Comparison of ENCODE assay signal across 10 cellular contexts in genomic region chr15:99076109-99076508, GRCh38. TPM values are rescaled to one million over a fixed set of nuclear protein-coding genes. Genes with fewer than 3 reads are reported as not detected.
DNase-seq lines count a peak whose midpoint lies in the region; ATAC-seq and TF ChIP-seq lines count a peak whose summit lies in the region.
"Had no signal": no experiment of that assay in that cellular context is flagged by ENCODE, and none has a peak within 500 bp of the region (broad histone marks: within the 10 kb centered on the region; RNA-seq: fewer than 3 reads in every experiment).

No MANE protein-coding gene starts in this region.

- no peaks in the 10 kb centered on the region for H3K79me2 ChIP-seq in neural progenitor cell (ENCODE audit: low read depth)

- H3K4me3 ChIP-seq in WERI-Rb-1 (ENCODE audit: low read depth, low read length) (peak overlapping the region; percentile 50; the same call in 1 of the 2 replicates), neural progenitor cell (no peak overlapping the region)
- H3K4me3 ChIP-seq: cardiac muscle cell had no signal

- H3K27ac ChIP-seq in WERI-Rb-1: no peak overlapping the region
- H3K27ac ChIP-seq in neural progenitor cell: no peak overlapping the region
- H3K27ac ChIP-seq: 22Rv1, cardiac muscle cell had no signal

- ATAC-seq in HG02759 (IDR thresholded peaks at IDR 0.05; ENCODE audit: unreplicated experiment): peak; percentile 6

- no peaks in the 10 kb centered on the region for H3K9me3 Mint-ChIP-seq in neural progenitor cell

- DNase-seq in NCI-H2171 treated with DMSO at 0.1 percent for 48 hours (lab: John Stamatoyannopoulos, UW) (peak; percentile 22), NCI-H2171 (lab: John Stamatoyannopoulos, UW) (no peak), WERI-Rb-1 (no peak), neural progenitor cell (ENCODE audit: low spot score) (no peak), NCI-H82 treated with DMSO at 0.1 percent for 48 hours (lab: John Stamatoyannopoulos, UW; ENCODE audit: unreplicated experiment) (no peak), DMS 273 (lab: John Stamatoyannopoulos, UW; ENCODE audit: unreplicated experiment) (no peak)
- DNase-seq in activated effector memory CD4-positive, alpha-beta T cell treated with Interleukin-2 at 50 U/mL for 16 hours: no peak

- no peak overlapping the region for H3K4me2 ChIP-seq in neural progenitor cell

- no peaks in the 10 kb centered on the region for H3K27me3 Mint-ChIP-seq in neural progenitor cell (ENCODE audit: insufficient read depth, low read depth)

- H3K9me3 ChIP-seq in WERI-Rb-1 (ENCODE audit: severe bottlenecking) (no peaks in the 10 kb centered on the region), neural progenitor cell (ENCODE audit: low read depth) (no peaks in the 10 kb centered on the region)

- H3K36me3 Mint-ChIP-seq in neural progenitor cell: no peaks in the 10 kb centered on the region

- H3K27ac Mint-ChIP-seq in neural progenitor cell: no peak overlapping the region

- no peaks in the 10 kb centered on the region for H3K27me3 ChIP-seq in WERI-Rb-1 (ENCODE audit: insufficient read depth, low read depth, severe bottlenecking)
- no peaks in the 10 kb centered on the region for H3K27me3 ChIP-seq in neural progenitor cell
- H3K27me3 ChIP-seq: cardiac muscle cell had no signal

- TF ChIP-seq CTCF in WERI-Rb-1 (IDR thresholded peaks at IDR 0.05; ENCODE audit: low read depth, low read length): no peak
- TF ChIP-seq CTCF in neural progenitor cell (IDR thresholded peaks at IDR 0.05): no peak

- peak overlapping the region; percentile 91 for H2AFZ ChIP-seq in neural progenitor cell (replicated peaks)

- H3K36me3 ChIP-seq in WERI-Rb-1: no peaks in the 10 kb centered on the region
- no peaks in the 10 kb centered on the region for H3K36me3 ChIP-seq in neural progenitor cell
- H3K36me3 ChIP-seq: cardiac muscle cell had no signal

- no peaks in the 10 kb centered on the region for H3F3A ChIP-seq in neural progenitor cell (ENCODE audit: low read depth)

- no peaks in the 10 kb centered on the region for H4K20me1 ChIP-seq in neural progenitor cell (ENCODE audit: low read depth)

- H3K4me1 ChIP-seq in neural progenitor cell: no peaks in the 10 kb centered on the region

- no peak overlapping the region for H3K4me3 Mint-ChIP-seq in neural progenitor cell

- peaks cover 14% of the 10 kb centered on the region for H3K4me1 Mint-ChIP-seq in neural progenitor cell

- H3K9ac ChIP-seq in neural progenitor cell: no peak overlapping the region

RNA-seq across cellular contexts. Expression of gene SYNM, which starts 28.8 kb away (rescaled TPM):
- 0.84 and 0.97 TPM in 2 replicates for total RNA-seq in neural progenitor cell (ENCODE audit: low replicate concordance)
